13 cellular contexts compared by ENCODE assay signal in genomic region chr2:105734762-105735538, GRCh38. TPM values are rescaled to one million over a fixed set of nuclear protein-coding genes. Genes with fewer than 3 reads are reported as not detected.
DNase-seq lines count a peak whose midpoint lies in the region; FAIRE-seq and TF ChIP-seq lines count a peak whose summit lies in the region.
"Had no signal": no experiment of that assay in that cellular context is flagged by ENCODE, and none has a peak within 500 bp of the region (broad histone marks: within the 10 kb centered on the region; RNA-seq: fewer than 3 reads in every experiment).

No MANE protein-coding gene starts in this region.

- H3K4me1 ChIP-seq in adipocyte (ENCODE audit: control insufficient read depth, insufficient read depth, low read length) = peaks cover 9% of the 10 kb centered on the region
- H3K4me1 ChIP-seq in ovary (ENCODE audit: insufficient read depth) = no peaks in the 10 kb centered on the region
- peaks cover 0 to 2% of the 10 kb centered on the region in 2 donors for H3K4me1 ChIP-seq in kidney (ENCODE audit: control insufficient read depth in 1 of 2, insufficient read depth in 1 of 2, low read depth in 1 of 2, low read length in 2 of 2)

- H3K27me3 ChIP-seq in adipocyte (replicated peaks; ENCODE audit: control insufficient read depth, insufficient read depth, low read length) (peaks cover 30% of the 10 kb centered on the region), ovary (no peaks in the 10 kb centered on the region)
- H3K27me3 ChIP-seq: gastrocnemius medialis, vagina had no signal

- no peaks in the 10 kb centered on the region for H3K36me3 ChIP-seq in adipocyte (ENCODE audit: control insufficient read depth, insufficient read depth, low read length, severe bottlenecking)
- H3K36me3 ChIP-seq in ovary = no peaks in the 10 kb centered on the region
- no peaks in the 10 kb centered on the region for H3K36me3 ChIP-seq in kidney (ENCODE audit: control insufficient read depth in 1 of 2, insufficient read depth in 2 of 2, low read length in 2 of 2)
- H3K36me3 ChIP-seq: gastrocnemius medialis, vagina had no signal

- WGBS in ovary, 3 donors = 72 to 78% (median 76%) methylated on average over 4 of the region's 4 CpGs

- TF ChIP-seq EP300 in ovary (IDR thresholded peaks at IDR 0.05) = no peak

- TF ChIP-seq CTCF in ovary (IDR thresholded peaks at IDR 0.05) (no peak), kidney (IDR thresholded peaks at IDR 0.05; ENCODE audit: borderline replicate concordance, extremely low read depth, insufficient read depth) (no peak)

- FAIRE-seq in kidney (lab: Jason Lieb, UNC) = no peak

- peaks cover 6% of the 10 kb centered on the region for H3K9me3 ChIP-seq in adipocyte (ENCODE audit: control insufficient read depth, low read length)
- no peaks in the 10 kb centered on the region for H3K9me3 ChIP-seq in ovary
- H3K9me3 ChIP-seq in kidney (ENCODE audit: control insufficient read depth in 1 of 2, low read length in 2 of 2) = no peaks in the 10 kb centered on the region
- H3K9me3 ChIP-seq: gastrocnemius medialis, vagina had no signal

- TF ChIP-seq POLR2A in ovary (IDR thresholded peaks at IDR 0.05) = no peak

- H3K27ac ChIP-seq in ovary (no peak overlapping the region), kidney (ENCODE audit: low read depth in 2 of 2, low read length in 2 of 2) (no peak overlapping the region)
- H3K27ac ChIP-seq: gastrocnemius medialis, SK-N-MC, vagina had no signal

- H3K4me3 ChIP-seq in adipocyte (ENCODE audit: low read length) = no peak overlapping the region
- H3K4me3 ChIP-seq in ovary = no peak overlapping the region
- H3K4me3 ChIP-seq in kidney (ENCODE audit: low read length in 2 of 2) = no peak overlapping the region
- H3K4me3 ChIP-seq: gastrocnemius medialis, lung, SK-N-MC, vagina had no signal

- intact Hi-C loops in ovary (cut with DNase I) (no loop called here), kidney (cut with DNase I) (no loop called here)

- DNase-seq in COLO829 (ENCODE audit: low spot score) (peak; percentile 28), HT1080 (ENCODE audit: low read depth) (peak; percentile 95), adipocyte (ENCODE audit: low read depth) (peak; percentile 12), kidney glomerular epithelial cell (lab: John Stamatoyannopoulos, UW) (peak; percentile 39), ovary (no peak), kidney (no peak), dermis blood vessel endothelial cell (no peak)
- DNase-seq: activated CD8-positive, alpha-beta T cell treated with anti-CD3 and anti-CD28 coated beads, Interleukin-2, amount 10 ng/mL, durations not matched to agents 7 days and 5 days; gastrocnemius medialis; NCI-H2029 had no signal

- H3K9ac ChIP-seq in adipocyte (ENCODE audit: low read length) (no peak overlapping the region), kidney (ENCODE audit: low read length in 2 of 2) (no peak overlapping the region)

RNA-seq across cellular contexts. Expression of gene NCK2, which starts 9.8 kb away (rescaled TPM):
- 39.9 and 51.3 TPM in 2 replicates for total RNA-seq in HT1080 (2014; rRNA removed; shearing (Covaris generic))
- polyA plus RNA-seq in HT1080 (2015; cell fraction: cytosol; rRNA removed) = 30.1 and 33.5 TPM in 2 replicates
- 10.8 and 12.7 TPM in 2 replicates for polyA plus RNA-seq in HT1080 (2015; cell fraction: nucleus; rRNA removed)
- total RNA-seq in ovary = 10 to 100 TPM; 16.7 to 42.9 (median 31.2) TPM
- 10 to 100 TPM; 22.3 to 38.7 TPM for polyA plus RNA-seq in ovary
- total RNA-seq in kidney = 52.9 TPM
- 22.8 TPM for polyA plus RNA-seq in kidney (ENCODE audit: insufficient read depth, low read depth, low replicate concordance)
- total RNA-seq in dermis blood vessel endothelial cell = 51.1 and 51.6 TPM in 2 replicates

Comparison
In these comparisons a context has a peak if more than half of its experiments do, and no peak if none do; other contexts are left out.
1. DNase-seq: peak in COLO829 (single experiment), HT1080 (single experiment), adipocyte (single experiment) and kidney glomerular epithelial cell (single experiment); none in ovary (0 of 5), kidney (single experiment) and dermis blood vessel endothelial cell (single experiment).